In genomic region chr2:218396688-218397501, GRCh38 we compare ENCODE assay signal across 8 cellular contexts. TPM values are rescaled to one million over a fixed set of nuclear protein-coding genes. Genes with fewer than 3 reads are reported as not detected.
A peak's percentile ranks its signal among the peaks of the same experiment; 100 is the strongest.
DNase-seq lines count a peak whose midpoint lies in the region; ATAC-seq, FAIRE-seq and TF ChIP-seq lines count a peak whose summit lies in the region.

No MANE protein-coding gene starts in this region.

- H4K20me1 ChIP-seq in KMS-11 (ENCODE audit: insufficient read depth), result no peaks in the 10 kb centered on the region

- H3K36me3 ChIP-seq in KMS-11 (ENCODE audit: insufficient read depth), result no peaks in the 10 kb centered on the region
- peaks cover 8% of the 10 kb centered on the region for H3K36me3 ChIP-seq in RWPE2 (ENCODE audit: low read depth)

- H3K4me1 Mint-ChIP-seq in CD4-positive, alpha-beta T cell (ENCODE audit: low read depth), result peaks cover 49% of the 10 kb centered on the region
- H3K4me1 Mint-ChIP-seq in glutamatergic neuron (ENCODE audit: low read depth, unreplicated experiment), result peaks cover 6% of the 10 kb centered on the region
- H3K4me1 Mint-ChIP-seq in osteocyte (ENCODE audit: unreplicated experiment), result peaks cover 32% of the 10 kb centered on the region

- no peaks in the 10 kb centered on the region for H3K9me3 Mint-ChIP-seq in CD4-positive, alpha-beta T cell
- H3K9me3 Mint-ChIP-seq in glutamatergic neuron (ENCODE audit: unreplicated experiment), result peaks cover 12% of the 10 kb centered on the region
- H3K9me3 Mint-ChIP-seq in osteocyte (ENCODE audit: unreplicated experiment), result no peaks in the 10 kb centered on the region

- H3K4me1 ChIP-seq in KMS-11 (ENCODE audit: low read depth, poor library complexity, severe bottlenecking) (peaks cover 18% of the 10 kb centered on the region), RWPE2 (ENCODE audit: insufficient read depth, poor library complexity, severe bottlenecking) (no peaks in the 10 kb centered on the region)

- ATAC-seq in CD4-positive, alpha-beta T cell (ENCODE audit: poor library complexity), result peak; percentile 28
- ATAC-seq in RWPE2 (ENCODE audit: low read depth) (0 out of 3 replicates have a peak, but pooled peaks have one; percentile 0), HG02610 (IDR thresholded peaks at IDR 0.05; ENCODE audit: unreplicated experiment) (no peak)

- peaks cover 12% of the 10 kb centered on the region; the same call in 1 of the 2 replicates for H3K79me2 ChIP-seq in KMS-11 (ENCODE audit: insufficient read depth, low read depth)

- no peak for FAIRE-seq in GM12891 (lab: Jason Lieb, UNC)

- H3K27me3 ChIP-seq in CD4-positive, alpha-beta T cell (ENCODE audit: control insufficient read depth, insufficient read depth, low read length), result no peaks in the 10 kb centered on the region
- H3K27me3 ChIP-seq in KMS-11 (ENCODE audit: insufficient read depth, low read depth) (no peaks in the 10 kb centered on the region), RWPE2 (ENCODE audit: insufficient read depth, poor library complexity, severe bottlenecking) (no peaks in the 10 kb centered on the region)

- CTCF ChIA-PET in CD4-positive, alpha-beta T cell (lab: Charles Lee), result interaction anchor here (0.6 to 3.2 kb wide), 22 partner anchors 7 to 313 kb away, joined by 3 to 22 read pairs (median 5); partner anchors contain the start of genes AAMP, CATIP, CXCR1 and PNKD

- peak overlapping the region; percentile 99 for H3K27ac Mint-ChIP-seq in CD4-positive, alpha-beta T cell
- H3K27ac Mint-ChIP-seq in glutamatergic neuron (ENCODE audit: unreplicated experiment) (peak overlapping the region; percentile 17), osteocyte (ENCODE audit: unreplicated experiment) (peak overlapping the region; percentile 99)

- TF ChIP-seq CTCF in CD4-positive, alpha-beta T cell (IDR thresholded peaks at IDR 0.05), result no peak
- TF ChIP-seq CTCF in KMS-11 (conservative IDR thresholded peaks at IDR 0.05; ENCODE audit: low read depth, low read length) (no peak), RWPE2 (IDR thresholded peaks at IDR 0.05; ENCODE audit: poor library complexity, severe bottlenecking) (no peak), glutamatergic neuron (IDR thresholded peaks at IDR 0.05; ENCODE audit: partially characterized antibody, unreplicated experiment) (no peak), osteocyte (IDR thresholded peaks at IDR 0.05) (no peak)

- H3K9me3 ChIP-seq in CD4-positive, alpha-beta T cell (ENCODE audit: control insufficient read depth, low read length), result no peaks in the 10 kb centered on the region
- H3K9me3 ChIP-seq in RWPE2 (ENCODE audit: severe bottlenecking), result no peaks in the 10 kb centered on the region

- peak overlapping the region; percentile 93 for H3K4me2 ChIP-seq in KMS-11

- H3K4me3 ChIP-seq in KMS-11 (IDR thresholded peaks at IDR 0.05; ENCODE audit: insufficient read depth, low read depth, low read length) (peak overlapping the region; percentile 84), RWPE2 (ENCODE audit: severe bottlenecking) (peak overlapping the region; percentile 73)

- no peaks in the 10 kb centered on the region for H3K27me3 Mint-ChIP-seq in CD4-positive, alpha-beta T cell
- H3K27me3 Mint-ChIP-seq in glutamatergic neuron (ENCODE audit: unreplicated experiment) (peaks cover 13% of the 10 kb centered on the region), osteocyte (ENCODE audit: unreplicated experiment) (no peaks in the 10 kb centered on the region)

- intact Hi-C loops in CD4-positive, alpha-beta T cell (cut with DNase I, micrococcal nuclease), result loop anchor here (1.0 to 10.0 kb wide), 10 partner anchors 9 to 780 kb away; partner anchors contain the start of genes AAMP (in 2 of the 2), PNKD (in 2 of the 2), ARPC2 (in 1 of the 2) and CATIP (in 1 of the 2)

- TF ChIP-seq POLR2A in GM12891 (IDR thresholded peaks at IDR 0.05; ENCODE audit: low read depth, low read length), result no peak; the same call in 1 of the 2 replicates

- peaks cover 32% of the 10 kb centered on the region for H3K36me3 Mint-ChIP-seq in CD4-positive, alpha-beta T cell (ENCODE audit: low read depth)
- H3K36me3 Mint-ChIP-seq in glutamatergic neuron (ENCODE audit: unreplicated experiment) (no peaks in the 10 kb centered on the region), osteocyte (ENCODE audit: unreplicated experiment) (peaks cover 2% of the 10 kb centered on the region)

- peak; percentile 58 to 88 (median 75) for DNase-seq in CD4-positive, alpha-beta T cell
- DNase-seq in RWPE2 (ENCODE audit: low spot score) (no peak), glutamatergic neuron (no peak), osteocyte (ENCODE audit: extremely low spot score, unreplicated experiment) (no peak), GM12891 (ENCODE audit: insufficient read length, low spot score) (no peak)
- DNase-seq in activated naive CD4-positive, alpha-beta T cell treated with anti-CD3 and anti-CD28 coated beads, Interleukin-2, amount 50 U/mL, for 16 hours, result peak; percentile 45

- POLR2A ChIA-PET in CD4-positive, alpha-beta T cell (lab: Charles Lee), result interaction anchor here (0.6 to 4.9 kb wide), 25 partner anchors 8 to 991 kb away, joined by 3 to 74 read pairs (median 4); partner anchors contain the start of genes AAMP, ANKZF1, ARPC2 and ATG9A

- peak overlapping the region; percentile 96 for H2AFZ ChIP-seq in KMS-11 (ENCODE audit: low read depth)

- peak overlapping the region; percentile 93 for H3K27ac ChIP-seq in CD4-positive, alpha-beta T cell (ENCODE audit: low read depth, low read length)
- peak overlapping the region; percentile 80 for H3K27ac ChIP-seq in KMS-11
- peak overlapping the region; percentile 96 for H3K27ac ChIP-seq in RWPE2 (ENCODE audit: poor library complexity, severe bottlenecking)

- H3K4me3 Mint-ChIP-seq in CD4-positive, alpha-beta T cell, result peak overlapping the region; percentile 94
- H3K4me3 Mint-ChIP-seq in glutamatergic neuron (ENCODE audit: unreplicated experiment) (peak overlapping the region; percentile 88), osteocyte (ENCODE audit: unreplicated experiment) (peak overlapping the region; percentile 88)

- peak overlapping the region; percentile 85 for H3K9ac ChIP-seq in KMS-11

TF ChIP-seq in GM12891, 5 proteins besides CTCF, POLR2A, EP300 and RAD21:
- TF ChIP-seq POU2F2 (IDR thresholded peaks at IDR 0.05; ENCODE audit: low read depth, low read length), result no peak
- TF ChIP-seq SPI1 (IDR thresholded peaks at IDR 0.05; ENCODE audit: low read depth, low read length), result no peak
- no peak for TF ChIP-seq POLR2AphosphoS5 (IDR thresholded peaks at IDR 0.05; ENCODE audit: low read depth, low read length)
- TF ChIP-seq TAF1 (IDR thresholded peaks at IDR 0.05; ENCODE audit: low read depth, low read length), result no peak
- no peak for TF ChIP-seq PAX5 (IDR thresholded peaks at IDR 0.05; ENCODE audit: insufficient read depth, low read length, severe bottlenecking)

RNA-seq across cellular contexts. Expression of gene CTDSP1, which starts 2.8 kb away (rescaled TPM):
- 10 to 100 TPM; 70.5 to 76.8 TPM for total RNA-seq in CD4-positive, alpha-beta T cell
- total RNA-seq in glutamatergic neuron (ENCODE audit: unreplicated experiment), result 9.7 TPM
- total RNA-seq in osteocyte, result 131 and 138 TPM in 2 replicates
- polyA plus RNA-seq in GM12891 (2012; ENCODE audit: low read depth, missing spikeins), result 27.9 TPM

RNA-seq across cellular contexts. Expression of gene SLC11A1, which starts 14.8 kb away (rescaled TPM):
- total RNA-seq in CD4-positive, alpha-beta T cell, result 1 to 10 TPM; 4.9 to 6.3 TPM
- total RNA-seq in glutamatergic neuron (ENCODE audit: unreplicated experiment) (not detected), osteocyte (0.16 and 0.21 TPM in 2 replicates)
- 0.09 TPM for polyA plus RNA-seq in GM12891 (2012; ENCODE audit: low read depth, missing spikeins)

RNA-seq across cellular contexts. Expression of gene VIL1, which starts 22.0 kb away (rescaled TPM):
- total RNA-seq in CD4-positive, alpha-beta T cell, result under 1 TPM; 0.20 to 0.33 TPM
- total RNA-seq in glutamatergic neuron (ENCODE audit: unreplicated experiment) (not detected), osteocyte (0.57 TPM in 1 of 2 replicates, not detected in the other)
- 0.28 TPM for polyA plus RNA-seq in GM12891 (2012; ENCODE audit: low read depth, missing spikeins)

RNA-seq across cellular contexts. Expression of gene CATIP, which starts 40.2 kb away (rescaled TPM):
- total RNA-seq in CD4-positive, alpha-beta T cell, result not detected
- total RNA-seq in glutamatergic neuron (ENCODE audit: unreplicated experiment), result not detected
- not detected in 2 replicates for total RNA-seq in osteocyte
- polyA plus RNA-seq in GM12891 (2012; ENCODE audit: low read depth, missing spikeins), result not detected

Comparison
In these comparisons a context has a peak if more than half of its experiments do, and no peak if none do; other contexts are left out.
1. DNase-seq: peak in CD4-positive, alpha-beta T cell (10 of 10) and activated naive CD4-positive, alpha-beta T cell treated with anti-CD3 and anti-CD28 coated beads, Interleukin-2, amount 50 U/mL, for 16 hours (single experiment); none in RWPE2 (single experiment), glutamatergic neuron (single experiment), osteocyte (single experiment) and GM12891 (single experiment).
2. H3K27ac Mint-ChIP-seq: peak in every context shown above with its lines; median percentile 99 in CD4-positive, alpha-beta T cell; 99 in osteocyte; 17 in glutamatergic neuron.
3. Peak in every context shown above with its lines, with median percentiles within 50 percentile points of each other: H3K27ac ChIP-seq and H3K4me3 Mint-ChIP-seq.